In the genomic region with DNA sequence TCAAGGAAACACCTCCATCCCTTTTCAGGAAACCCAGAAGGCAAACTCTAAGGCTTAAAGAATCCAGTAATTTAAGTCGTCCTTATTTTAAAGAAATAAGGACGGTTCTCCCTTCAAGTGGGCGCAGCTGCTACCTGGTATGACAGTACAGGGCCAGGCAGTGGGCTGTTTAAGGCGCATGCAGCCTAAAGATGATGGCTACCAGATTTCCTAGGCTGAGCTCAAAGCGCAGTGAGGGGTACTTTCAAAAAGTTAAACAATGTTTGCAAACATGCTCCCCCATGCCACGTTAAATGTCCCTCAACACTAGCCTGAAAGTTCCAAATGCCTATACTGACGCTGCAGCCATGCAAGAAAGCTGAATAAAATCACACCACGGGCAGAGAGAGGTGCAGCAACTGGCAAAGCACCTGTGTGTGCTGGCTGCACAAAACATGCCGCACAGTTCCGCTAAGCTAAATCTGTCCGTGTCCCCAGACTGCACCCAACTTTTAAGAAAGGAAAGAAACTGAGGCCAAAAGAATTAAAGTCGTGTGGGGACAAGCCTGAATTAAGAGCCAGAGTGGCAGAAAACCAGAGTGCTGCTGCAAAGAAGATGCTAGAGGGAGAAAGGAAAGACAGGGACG, we compare ENCODE assay signal across 8 cellular contexts. TPM values are rescaled to one million over a fixed set of nuclear protein-coding genes. Genes with fewer than 3 reads are reported as not detected.
DNase-seq lines count a peak whose midpoint lies in the region; TF ChIP-seq lines count a peak whose summit lies in the region.

No MANE protein-coding gene starts in this region.

- no peaks in the 10 kb centered on the region for H3K9me3 ChIP-seq in GM23248 (ENCODE audit: low read depth)
- H3K9me3 ChIP-seq in right atrium auricular region = no peaks in the 10 kb centered on the region
- H3K9me3 ChIP-seq in sigmoid colon = no peaks in the 10 kb centered on the region

- in situ Hi-C loops in GM23248 (cut with MboI) = no loop called here

- peaks cover 19% of the 10 kb centered on the region for H3F3A ChIP-seq in GM23248 (ENCODE audit: insufficient read depth)

- no peak for TF ChIP-seq CTCF in LNCaP clone FGC (IDR thresholded peaks at IDR 0.05; ENCODE audit: control insufficient read depth, extremely low read depth, insufficient read depth)
- no peak for TF ChIP-seq CTCF in right atrium auricular region (IDR thresholded peaks at IDR 0.05)
- TF ChIP-seq CTCF in sigmoid colon (IDR thresholded peaks at IDR 0.05) = no peak

- H3K27me3 Mint-ChIP-seq in activated naive CD8-positive, alpha-beta T cell = no peaks in the 10 kb centered on the region

- no peaks in the 10 kb centered on the region for H3K36me3 Mint-ChIP-seq in activated naive CD8-positive, alpha-beta T cell

- peak overlapping the region; percentile 87 for H3K4me2 ChIP-seq in GM23248 (ENCODE audit: unreplicated experiment)

- peaks cover 49% of the 10 kb centered on the region for H3K4me1 Mint-ChIP-seq in activated naive CD8-positive, alpha-beta T cell (ENCODE audit: low read depth)

- H3K9me3 Mint-ChIP-seq in activated naive CD8-positive, alpha-beta T cell (ENCODE audit: low read depth) = no peaks in the 10 kb centered on the region

- intact Hi-C loops in sigmoid colon (cut with DNase I) = loop anchor here (5.0 kb wide), 2 partner anchors 38 to 53 kb away; no protein-coding TSS in a partner anchor

- peak overlapping the region; percentile 96 for H3K4me3 Mint-ChIP-seq in activated naive CD8-positive, alpha-beta T cell

- no peak for TF ChIP-seq EP300 in sigmoid colon (IDR thresholded peaks at IDR 0.05)

- peak overlapping the region; percentile 94 for H3K27ac Mint-ChIP-seq in activated naive CD8-positive, alpha-beta T cell

- H3K4me1 ChIP-seq in GM23248 (ENCODE audit: insufficient read depth) (peaks cover 29% of the 10 kb centered on the region), right atrium auricular region (peaks cover 0 to 21% of the 10 kb centered on the region in 2 donors), sigmoid colon (peaks cover 0 to 41% (median 34%) of the 10 kb centered on the region in 4 donors)

- H3K4me3 ChIP-seq in GM23248 (peak overlapping the region; percentile 86), LNCaP clone FGC (ENCODE audit: low read depth, low read length) (peak overlapping the region; percentile 84), right atrium auricular region (peak overlapping the region; percentile 65 to 74), sigmoid colon (peak overlapping the region; percentile 58 to 72 (median 64))

- 1 to 2% methylated on average over 12 to 13 of the region's 13 CpGs for WGBS in GM23248 (ENCODE audit: low coverage in 1 of 2, low lambda C conversion rate in 2 of 2, missing lambda C conversion rate in 2 of 2), 2 experiments
- 3 to 5% methylated on average over 13 of the region's 13 CpGs for WGBS in sigmoid colon, 2 donors

- peaks cover 43% of the 10 kb centered on the region for H3K79me2 ChIP-seq in GM23248 (ENCODE audit: insufficient read depth)

- H3K27me3 ChIP-seq in GM23248 (replicated peaks; ENCODE audit: insufficient read depth) (no peaks in the 10 kb centered on the region), right atrium auricular region (no peaks in the 10 kb centered on the region), sigmoid colon (no peaks in the 10 kb centered on the region)

- DNase-seq in DMS53 (lab: John Stamatoyannopoulos, UW) (peak; percentile 56), DMS53 treated with DMSO at 0.1 percent for 48 hours (lab: John Stamatoyannopoulos, UW; ENCODE audit: unreplicated experiment) (no peak), GM23248 (peak; percentile 52), LNCaP clone FGC (ENCODE audit: low read depth) (no peak), right atrium auricular region (ENCODE audit: low spot score) (no peak), sigmoid colon (no peak), NCI-H128 (lab: John Stamatoyannopoulos, UW; ENCODE audit: unreplicated experiment) (no peak)

- no peaks in the 10 kb centered on the region for H4K20me1 ChIP-seq in GM23248 (ENCODE audit: insufficient read depth)

- no peak for TF ChIP-seq POLR2A in sigmoid colon (IDR thresholded peaks at IDR 0.05)

- peak overlapping the region; percentile 83 for H3K9ac ChIP-seq in GM23248

- H3K27ac ChIP-seq in GM23248 (peak overlapping the region; percentile 55), right atrium auricular region (peak overlapping the region; percentile 81 to 89), sigmoid colon (peak overlapping the region; percentile 80 to 91 (median 89))

- H3K36me3 ChIP-seq in GM23248 (ENCODE audit: low read depth) (no peaks in the 10 kb centered on the region), right atrium auricular region (no peaks in the 10 kb centered on the region), sigmoid colon (no peaks in the 10 kb centered on the region)

- peak overlapping the region; percentile 93 for H2AFZ ChIP-seq in GM23248

- no peaks in the 10 kb centered on the region for H3K9me2 ChIP-seq in GM23248 (ENCODE audit: insufficient read depth)

RNA-seq across cellular contexts. Expression of a gene that starts 0.6 kb away (rescaled TPM):
- total RNA-seq in GM23248 (2014; rRNA removed; shearing (Covaris generic)) = 10.4 and 12.0 TPM in 2 replicates
- polyA plus RNA-seq in GM23248 (2016; fragmentation: Nextera tagmentation; extraction: Ambion mirVana) (28.9 and 29.0 TPM in 2 replicates), sigmoid colon (10 to 100 TPM; 37.2 to 45.8 (median 42.6) TPM)
- total RNA-seq in right atrium auricular region (10 to 100 TPM; 11.9 to 17.6 TPM), sigmoid colon (10 to 100 TPM; 18.1 to 21.6 (median 19.0) TPM)

RNA-seq across cellular contexts. Expression of a gene that starts 24.3 kb away (rescaled TPM):
- 4.2 and 7.1 TPM in 2 replicates for total RNA-seq in GM23248 (2014; rRNA removed; shearing (Covaris generic))
- polyA plus RNA-seq in GM23248 (2016; fragmentation: Nextera tagmentation; extraction: Ambion mirVana) (28.7 and 29.6 TPM in 2 replicates), sigmoid colon (10 to 100 TPM; 27.8 to 46.2 (median 28.8) TPM)
- total RNA-seq in right atrium auricular region (10 to 100 TPM; 18.6 to 25.9 TPM), sigmoid colon (10 to 100 TPM; 12.5 to 19.9 (median 15.5) TPM)

Comparison
In these comparisons a context has a peak if more than half of its experiments do, and no peak if none do; other contexts are left out.
1. DNase-seq: peak in DMS53 (single experiment) and GM23248 (single experiment); none in DMS53 treated with DMSO at 0.1 percent for 48 hours (single experiment), LNCaP clone FGC (single experiment), right atrium auricular region (single experiment), sigmoid colon (single experiment) and NCI-H128 (single experiment).
2. Peak in every context shown above with its lines, with median percentiles within 50 percentile points of each other: H3K27ac ChIP-seq and H3K4me3 ChIP-seq.